In genomic region chr4:6250235-6250983, GRCh38 we compare ENCODE assay signal across 8 cellular contexts. TPM values are rescaled to one million over a fixed set of nuclear protein-coding genes. Genes with fewer than 3 reads are reported as not detected.
DNase-seq lines count a peak whose midpoint lies in the region; ATAC-seq, FAIRE-seq and TF ChIP-seq lines count a peak whose summit lies in the region.

No MANE protein-coding gene starts in this region.

- TF ChIP-seq CTCF in GM10248 (IDR thresholded peaks at IDR 0.05; ENCODE audit: control extremely low read depth, extremely low read depth, low read depth, missing control alignments), result peak; percentile 73
- peak; percentile 71 for TF ChIP-seq CTCF in fibroblast of the aortic adventitia (IDR thresholded peaks at IDR 0.05; ENCODE audit: insufficient read depth, low read length)
- peak in 2 of 3 donors; percentile 43 to 63 for TF ChIP-seq CTCF in omental fat pad (IDR thresholded peaks at IDR 0.05)

- peak; percentile 77 for DNase-seq in AG08396 (ENCODE audit: low spot score)
- DNase-seq in GM10248 (ENCODE audit: extremely low spot score), result peak; percentile 76
- DNase-seq in NCI-H1417 treated with DMSO at 0.1 percent for 48 hours (lab: John Stamatoyannopoulos, UW), result peak; percentile 64
- DNase-seq in fibroblast of the aortic adventitia (ENCODE audit: low read depth), result peak; percentile 79
- DNase-seq in omental fat pad (ENCODE audit: low spot score), result no peak
- DNase-seq in GOT3 (lab: John Stamatoyannopoulos, UW), result no peak

- CTCF ChIA-PET in GM10248 (lab: Yijun Ruan, JAX), result interaction anchor here (0.6 to 18.6 kb wide), 72 partner anchors 10 to 509 kb away, joined by 3 to 514 read pairs (median 4); partner anchors contain the start of genes JAKMIP1, MAN2B2 and WFS1

- POLR2A ChIA-PET in GM10248 (lab: Yijun Ruan, JAX), result no interaction called here

- H3K4me3 ChIP-seq in fibroblast of the aortic adventitia (ENCODE audit: low read depth, low read length), result no peak overlapping the region

- ATAC-seq in omental fat pad (ENCODE audit: low FRiP score) (no peak), HG02678 (IDR thresholded peaks at IDR 0.05; ENCODE audit: unreplicated experiment) (no peak)

- peak; percentile 60 for FAIRE-seq in TTC549 (lab: Jason Lieb, UNC)

RNA-seq across cellular contexts. Expression of gene WFS1, which starts 19.2 kb away (rescaled TPM):
- total RNA-seq in fibroblast of the aortic adventitia (ENCODE audit: low replicate concordance) (9.7 and 14.3 TPM in 2 replicates), omental fat pad (10 to 100 TPM; 35.9 to 91.3 (median 38.2) TPM)

RNA-seq across cellular contexts. Expression of gene JAKMIP1, which starts 50.1 kb away (rescaled TPM):
- not detected in 2 replicates for total RNA-seq in fibroblast of the aortic adventitia (ENCODE audit: low replicate concordance)
- total RNA-seq in omental fat pad, result 1 to 10 TPM in 1 of 4 donors, under 1 TPM in 2, not detected in 1; 0.48 to 1.0 (median 0.63) TPM

Comparison
In these comparisons a context has a peak if more than half of its experiments do, and no peak if none do; other contexts are left out.
1. DNase-seq: peak in AG08396 (single experiment), GM10248 (single experiment), NCI-H1417 treated with DMSO at 0.1 percent for 48 hours (single experiment) and fibroblast of the aortic adventitia (single experiment); none in omental fat pad (single experiment) and GOT3 (single experiment).
2. Peak in every context shown above with its lines, with median percentiles within 50 percentile points of each other: CTCF ChIP-seq.